ENCODE assay signal across 8 cellular contexts in genomic region chr6:52285174-52286068, GRCh38. TPM values are rescaled to one million over a fixed set of nuclear protein-coding genes. Genes with fewer than 3 reads are reported as not detected.
DNase-seq lines count a peak whose midpoint lies in the region; ATAC-seq, FAIRE-seq and TF ChIP-seq lines count a peak whose summit lies in the region.

No MANE protein-coding gene starts in this region.

- DNase-seq in Peyer's patch (no peak), fibroblast of gingiva (ENCODE audit: low read depth) (peak; percentile 62), psoas muscle (no peak), NCI-H2196 (lab: John Stamatoyannopoulos, UW; ENCODE audit: unreplicated experiment) (no peak), epidermal melanocyte (ENCODE audit: insufficient read length, low spot score) (no peak)

- H3K4me3 ChIP-seq in Peyer's patch (peak overlapping the region; percentile 17 to 95 (median 67)), psoas muscle (peak overlapping the region; percentile 76)

- peak; percentile 18 for ATAC-seq in GM19395 (IDR thresholded peaks at IDR 0.05; ENCODE audit: unreplicated experiment)
- ATAC-seq in psoas muscle: no peak
- no peak for ATAC-seq in GM21526 (IDR thresholded peaks at IDR 0.05; ENCODE audit: low FRiP score, unreplicated experiment)

- TF ChIP-seq CTCF in Peyer's patch (IDR thresholded peaks at IDR 0.05) (peak in 3 of 6 experiments; percentile 11 to 42 (median 25)), psoas muscle (IDR thresholded peaks at IDR 0.05) (no peak)

- H3K36me3 ChIP-seq in Peyer's patch (peaks cover 0 to 23% (median 0%) of the 10 kb centered on the region in 3 donors), psoas muscle (ENCODE audit: insufficient read depth in 1 of 2, low read depth in 1 of 2) (peaks cover 3 to 25% of the 10 kb centered on the region in 2 donors)

- H3K4me1 ChIP-seq in Peyer's patch (peaks cover 0 to 16% (median 0%) of the 10 kb centered on the region in 4 donors), psoas muscle (peaks cover 7% of the 10 kb centered on the region)

- peak overlapping the region; percentile 53 to 86 (median 66) for H3K27ac ChIP-seq in Peyer's patch
- H3K27ac ChIP-seq in psoas muscle: no peak overlapping the region

- TF ChIP-seq POLR2A in Peyer's patch (IDR thresholded peaks at IDR 0.05): peak in 1 of 2 donors; percentile 16

- WGBS in psoas muscle, 3 donors: 16 to 18% (median 17%) methylated on average over 13 of the region's 13 CpGs

- peak; percentile 21 for FAIRE-seq in A204.1 (lab: Jason Lieb, UNC)

- intact Hi-C loops in psoas muscle (cut with DNase I): loop anchor here (5.0 to 10.0 kb wide), 5 partner anchors 112 to 382 kb away; partner anchors contain the start of gene TRAM2 (in 1 of the 2)

- H3K9me3 ChIP-seq in Peyer's patch (no peaks in the 10 kb centered on the region), psoas muscle (no peaks in the 10 kb centered on the region)

- H3K27me3 ChIP-seq in Peyer's patch: no peaks in the 10 kb centered on the region
- no peaks in the 10 kb centered on the region for H3K27me3 ChIP-seq in psoas muscle (ENCODE audit: insufficient read depth in 3 of 3, low read length in 2 of 3)

RNA-seq across cellular contexts. Expression of gene MCM3, which starts 0.9 kb away (rescaled TPM):
- 10 to 100 TPM; 24.9 to 71.8 (median 30.4) TPM for total RNA-seq in Peyer's patch
- total RNA-seq in psoas muscle: 10 to 100 TPM in 3 of 4 donors, 1 to 10 TPM in 1; 7.6 to 17.3 (median 11.1) TPM
- 10 to 100 TPM in 2 of 3 donors, 1 to 10 TPM in 1; 9.6 to 25.0 (median 11.7) TPM for polyA plus RNA-seq in psoas muscle

RNA-seq across cellular contexts. Expression of gene IL17F, which starts 41.1 kb away (rescaled TPM):
- total RNA-seq in Peyer's patch (not detected), psoas muscle (not detected)
- polyA plus RNA-seq in psoas muscle: not detected
